In the genomic region with DNA sequence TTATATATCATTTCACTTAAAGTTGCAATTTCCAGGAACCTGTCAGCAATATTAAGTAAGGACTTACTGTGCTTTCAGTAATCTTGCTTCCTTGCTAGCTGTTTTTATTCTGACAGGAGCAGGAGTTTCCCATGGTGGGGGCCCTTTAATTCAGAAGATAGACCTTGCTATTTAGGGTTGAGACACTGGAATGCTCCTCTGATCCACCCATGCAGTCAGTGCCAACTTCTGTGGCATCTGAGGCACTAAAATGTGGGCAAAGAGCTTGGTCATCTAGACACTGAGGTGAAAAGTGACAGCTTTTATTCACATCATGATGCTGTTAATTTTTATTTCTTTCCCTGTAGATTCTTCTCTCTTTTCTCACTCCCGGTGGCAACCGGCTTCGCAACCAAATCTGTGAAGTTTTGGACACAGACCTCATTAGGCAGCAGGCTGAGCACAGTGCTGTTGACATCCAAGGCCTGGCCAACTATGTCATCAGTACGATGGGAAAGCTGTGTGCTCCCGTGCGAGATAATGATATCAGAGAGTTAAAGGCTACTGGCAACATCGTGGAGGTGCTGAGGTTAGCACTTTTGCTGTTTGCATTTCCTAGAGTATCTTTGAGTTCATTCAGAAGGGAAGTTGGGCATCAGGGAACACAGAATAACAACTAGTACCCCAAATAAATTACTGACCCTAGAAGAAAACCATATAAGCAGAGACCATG, we compare ENCODE assay signal across 15 cellular contexts.
"Had no signal": no experiment of that assay in that cellular context is flagged by ENCODE, and none has a peak within 500 bp of the region (broad histone marks: within the 10 kb centered on the region; RNA-seq: fewer than 3 reads in every experiment).

No MANE protein-coding gene starts in this region.

- H3K9me3 ChIP-seq: left lung, transverse colon had no signal

- DNase-seq: activated CD4-positive, alpha-beta T cell treated with anti-CD3 and anti-CD28 coated beads for 36 hours; activated CD8-positive, alpha-beta memory T cell treated with anti-CD3 and anti-CD28 coated beads for 24 hours; brain microvascular endothelial cell; cerebellar nuclear complex; dermis blood vessel endothelial cell; glutamatergic neuron; left lung; mesenchymal stem cell; nephron progenitor cell; retina; T1000; transverse colon had no signal

- H3K4me1 Mint-ChIP-seq: activated CD4-positive, alpha-beta T cell treated with anti-CD3 and anti-CD28 coated beads for 36 hours; nephron progenitor cell had no signal

- H3K36me3 ChIP-seq: brain microvascular endothelial cell had no signal

- H3K9me3 Mint-ChIP-seq: activated naive CD4-positive, alpha-beta T cell treated with anti-CD3 and anti-CD28 coated beads, Interleukin-2, amount 50 U/mL, for 24 hours; nephron progenitor cell; stimulated activated effector memory CD8-positive, alpha-beta T cell treated with anti-CD3 and anti-CD28 coated beads, Interleukin-12 subunit alpha, Interleukin-12 subunit beta, amount 100 ng/mL, for 72 hours had no signal

- H3K27ac Mint-ChIP-seq: activated CD4-positive, alpha-beta T cell treated with anti-CD3 and anti-CD28 coated beads for 36 hours; nephron progenitor cell; stimulated activated effector memory CD8-positive, alpha-beta T cell treated with anti-CD3 and anti-CD28 coated beads, Interleukin-12 subunit alpha, Interleukin-12 subunit beta, amount 100 ng/mL, for 72 hours had no signal

- H3K4me3 ChIP-seq: left lung, transverse colon had no signal

- H3K27me3 ChIP-seq: brain microvascular endothelial cell, left lung, transverse colon had no signal

- H3K4me3 Mint-ChIP-seq: activated CD4-positive, alpha-beta T cell treated with anti-CD3 and anti-CD28 coated beads for 36 hours; activated naive CD4-positive, alpha-beta T cell treated with anti-CD3 and anti-CD28 coated beads, Interleukin-2, amount 50 U/mL, for 24 hours; nephron progenitor cell; stimulated activated effector memory CD8-positive, alpha-beta T cell treated with anti-CD3 and anti-CD28 coated beads, Interleukin-12 subunit alpha, Interleukin-12 subunit beta, amount 100 ng/mL, for 72 hours had no signal

- H3K27me3 Mint-ChIP-seq: activated CD4-positive, alpha-beta T cell treated with anti-CD3 and anti-CD28 coated beads for 36 hours; activated naive CD4-positive, alpha-beta T cell treated with anti-CD3 and anti-CD28 coated beads, Interleukin-2, amount 50 U/mL, for 24 hours had no signal

- ATAC-seq: activated CD4-positive, alpha-beta T cell treated with anti-CD3 and anti-CD28 coated beads for 36 hours; left lung; stimulated activated effector memory CD8-positive, alpha-beta T cell treated with anti-CD3 and anti-CD28 coated beads, Interleukin-12 subunit alpha, Interleukin-12 subunit beta, amount 100 ng/mL, for 72 hours had no signal

- H3K4me1 ChIP-seq: left lung, transverse colon had no signal

- H3K27ac ChIP-seq: brain microvascular endothelial cell, left lung, transverse colon, VCaP had no signal
